In genomic region chr15:38650384-38650783, GRCh38 we compare ENCODE assay signal across 1 cellular context.
TF ChIP-seq lines count a peak whose summit lies in the region.

No MANE protein-coding gene starts in this region.

TF ChIP-seq in GM23338, 12 proteins besides CTCF, POLR2A, EP300 and RAD21 (continued from another document):
- TF ChIP-seq, protein P1, sequence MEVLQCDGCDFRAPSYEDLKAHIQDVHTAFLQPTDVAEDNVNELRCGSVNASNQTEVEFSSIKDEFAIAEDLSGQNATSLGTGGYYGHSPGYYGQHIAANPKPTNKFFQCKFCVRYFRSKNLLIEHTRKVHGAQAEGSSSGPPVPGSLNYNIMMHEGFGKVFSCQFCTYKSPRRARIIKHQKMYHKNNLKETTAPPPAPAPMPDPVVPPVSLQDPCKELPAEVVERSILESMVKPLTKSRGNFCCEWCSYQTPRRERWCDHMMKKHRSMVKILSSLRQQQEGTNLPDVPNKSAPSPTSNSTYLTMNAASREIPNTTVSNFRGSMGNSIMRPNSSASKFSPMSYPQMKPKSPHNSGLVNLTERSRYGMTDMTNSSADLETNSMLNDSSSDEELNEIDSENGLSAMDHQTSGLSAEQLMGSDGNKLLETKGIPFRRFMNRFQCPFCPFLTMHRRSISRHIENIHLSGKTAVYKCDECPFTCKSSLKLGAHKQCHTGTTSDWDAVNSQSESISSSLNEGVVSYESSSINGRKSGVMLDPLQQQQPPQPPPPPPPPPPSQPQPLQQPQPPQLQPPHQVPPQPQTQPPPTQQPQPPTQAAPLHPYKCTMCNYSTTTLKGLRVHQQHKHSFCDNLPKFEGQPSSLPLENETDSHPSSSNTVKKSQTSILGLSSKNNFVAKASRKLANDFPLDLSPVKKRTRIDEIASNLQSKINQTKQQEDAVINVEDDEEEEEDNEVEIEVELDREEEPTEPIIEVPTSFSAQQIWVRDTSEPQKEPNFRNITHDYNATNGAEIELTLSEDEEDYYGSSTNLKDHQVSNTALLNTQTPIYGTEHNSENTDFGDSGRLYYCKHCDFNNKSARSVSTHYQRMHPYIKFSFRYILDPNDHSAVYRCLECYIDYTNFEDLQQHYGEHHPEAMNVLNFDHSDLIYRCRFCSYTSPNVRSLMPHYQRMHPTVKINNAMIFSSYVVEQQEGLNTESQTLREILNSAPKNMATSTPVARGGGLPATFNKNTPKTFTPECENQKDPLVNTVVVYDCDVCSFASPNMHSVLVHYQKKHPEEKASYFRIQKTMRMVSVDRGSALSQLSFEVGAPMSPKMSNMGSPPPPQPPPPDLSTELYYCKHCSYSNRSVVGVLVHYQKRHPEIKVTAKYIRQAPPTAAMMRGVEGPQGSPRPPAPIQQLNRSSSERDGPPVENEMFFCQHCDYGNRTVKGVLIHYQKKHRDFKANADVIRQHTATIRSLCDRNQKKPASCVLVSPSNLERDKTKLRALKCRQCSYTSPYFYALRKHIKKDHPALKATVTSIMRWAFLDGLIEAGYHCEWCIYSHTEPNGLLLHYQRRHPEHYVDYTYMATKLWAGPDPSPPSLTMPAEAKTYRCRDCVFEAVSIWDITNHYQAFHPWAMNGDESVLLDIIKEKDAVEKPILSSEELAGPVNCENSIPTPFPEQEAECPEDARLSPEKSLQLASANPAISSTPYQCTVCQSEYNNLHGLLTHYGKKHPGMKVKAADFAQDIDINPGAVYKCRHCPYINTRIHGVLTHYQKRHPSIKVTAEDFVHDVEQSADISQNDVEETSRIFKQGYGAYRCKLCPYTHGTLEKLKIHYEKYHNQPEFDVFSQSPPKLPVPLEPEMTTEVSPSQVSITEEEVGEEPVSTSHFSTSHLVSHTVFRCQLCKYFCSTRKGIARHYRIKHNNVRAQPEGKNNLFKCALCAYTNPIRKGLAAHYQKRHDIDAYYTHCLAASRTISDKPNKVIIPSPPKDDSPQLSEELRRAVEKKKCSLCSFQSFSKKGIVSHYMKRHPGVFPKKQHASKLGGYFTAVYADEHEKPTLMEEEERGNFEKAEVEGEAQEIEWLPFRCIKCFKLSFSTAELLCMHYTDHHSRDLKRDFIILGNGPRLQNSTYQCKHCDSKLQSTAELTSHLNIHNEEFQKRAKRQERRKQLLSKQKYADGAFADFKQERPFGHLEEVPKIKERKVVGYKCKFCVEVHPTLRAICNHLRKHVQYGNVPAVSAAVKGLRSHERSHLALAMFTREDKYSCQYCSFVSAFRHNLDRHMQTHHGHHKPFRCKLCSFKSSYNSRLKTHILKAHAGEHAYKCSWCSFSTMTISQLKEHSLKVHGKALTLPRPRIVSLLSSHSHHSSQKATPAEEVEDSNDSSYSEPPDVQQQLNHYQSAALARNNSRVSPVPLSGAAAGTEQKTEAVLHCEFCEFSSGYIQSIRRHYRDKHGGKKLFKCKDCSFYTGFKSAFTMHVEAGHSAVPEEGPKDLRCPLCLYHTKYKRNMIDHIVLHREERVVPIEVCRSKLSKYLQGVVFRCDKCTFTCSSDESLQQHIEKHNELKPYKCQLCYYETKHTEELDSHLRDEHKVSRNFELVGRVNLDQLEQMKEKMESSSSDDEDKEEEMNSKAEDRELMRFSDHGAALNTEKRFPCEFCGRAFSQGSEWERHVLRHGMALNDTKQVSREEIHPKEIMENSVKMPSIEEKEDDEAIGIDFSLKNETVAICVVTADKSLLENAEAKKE (CRISPR knock-in tag; IDR thresholded peaks at IDR 0.05): no peak
- no peak for TF ChIP-seq STAT1 (IDR thresholded peaks at IDR 0.05; ENCODE audit: unreplicated experiment)
- TF ChIP-seq, protein P2, sequence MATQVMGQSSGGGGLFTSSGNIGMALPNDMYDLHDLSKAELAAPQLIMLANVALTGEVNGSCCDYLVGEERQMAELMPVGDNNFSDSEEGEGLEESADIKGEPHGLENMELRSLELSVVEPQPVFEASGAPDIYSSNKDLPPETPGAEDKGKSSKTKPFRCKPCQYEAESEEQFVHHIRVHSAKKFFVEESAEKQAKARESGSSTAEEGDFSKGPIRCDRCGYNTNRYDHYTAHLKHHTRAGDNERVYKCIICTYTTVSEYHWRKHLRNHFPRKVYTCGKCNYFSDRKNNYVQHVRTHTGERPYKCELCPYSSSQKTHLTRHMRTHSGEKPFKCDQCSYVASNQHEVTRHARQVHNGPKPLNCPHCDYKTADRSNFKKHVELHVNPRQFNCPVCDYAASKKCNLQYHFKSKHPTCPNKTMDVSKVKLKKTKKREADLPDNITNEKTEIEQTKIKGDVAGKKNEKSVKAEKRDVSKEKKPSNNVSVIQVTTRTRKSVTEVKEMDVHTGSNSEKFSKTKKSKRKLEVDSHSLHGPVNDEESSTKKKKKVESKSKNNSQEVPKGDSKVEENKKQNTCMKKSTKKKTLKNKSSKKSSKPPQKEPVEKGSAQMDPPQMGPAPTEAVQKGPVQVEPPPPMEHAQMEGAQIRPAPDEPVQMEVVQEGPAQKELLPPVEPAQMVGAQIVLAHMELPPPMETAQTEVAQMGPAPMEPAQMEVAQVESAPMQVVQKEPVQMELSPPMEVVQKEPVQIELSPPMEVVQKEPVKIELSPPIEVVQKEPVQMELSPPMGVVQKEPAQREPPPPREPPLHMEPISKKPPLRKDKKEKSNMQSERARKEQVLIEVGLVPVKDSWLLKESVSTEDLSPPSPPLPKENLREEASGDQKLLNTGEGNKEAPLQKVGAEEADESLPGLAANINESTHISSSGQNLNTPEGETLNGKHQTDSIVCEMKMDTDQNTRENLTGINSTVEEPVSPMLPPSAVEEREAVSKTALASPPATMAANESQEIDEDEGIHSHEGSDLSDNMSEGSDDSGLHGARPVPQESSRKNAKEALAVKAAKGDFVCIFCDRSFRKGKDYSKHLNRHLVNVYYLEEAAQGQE (IDR thresholded peaks at IDR 0.05; ENCODE audit: unreplicated experiment): no peak
- TF ChIP-seq NANOG (IDR thresholded peaks at IDR 0.05; ENCODE audit: borderline replicate concordance): no peak
- TF ChIP-seq ZNF331 (CRISPR knock-in tag; IDR thresholded peaks at IDR 0.05; ENCODE audit: low read depth): no peak
- TF ChIP-seq POLR2AphosphoS5 (IDR thresholded peaks at IDR 0.05; ENCODE audit: low read depth): no peak
- no peak for TF ChIP-seq ETS1 (IDR thresholded peaks at IDR 0.05)
